Comparison of ENCODE assay signal across 8 cellular contexts in genomic region chr20:45910670-45911485, GRCh38. TPM values are rescaled to one million over a fixed set of nuclear protein-coding genes. Genes with fewer than 3 reads are reported as not detected.
DNase-seq lines count a peak whose midpoint lies in the region; ATAC-seq and TF ChIP-seq lines count a peak whose summit lies in the region.

No MANE protein-coding gene starts in this region.

- no peaks in the 10 kb centered on the region for H3K27me3 Mint-ChIP-seq in chondrocyte (ENCODE audit: low read depth)

- H3K36me3 Mint-ChIP-seq in chondrocyte (ENCODE audit: low read depth) = peaks cover 6% of the 10 kb centered on the region

- TF ChIP-seq CTCF in chondrocyte (IDR thresholded peaks at IDR 0.05) = no peak

- H3K27ac Mint-ChIP-seq in chondrocyte (ENCODE audit: unreplicated experiment) = peak overlapping the region; percentile 94

- DNase-seq in NCI-H2029 (lab: John Stamatoyannopoulos, UW) = peak; percentile 93
- peak; percentile 94 for DNase-seq in activated CD4-positive, CD25-positive, alpha-beta regulatory T cell treated with anti-CD3 and anti-CD28 coated beads, Interleukin-2, amount 50 U/mL, for 72 hours
- peak; percentile 97 for DNase-seq in chondrocyte (ENCODE audit: low spot score)
- peak; percentile 97 for DNase-seq in kidney tubule cell (ENCODE audit: low spot score)
- peak; percentile 93 to 97 for DNase-seq in stimulated activated CD4-positive, alpha-beta T cell treated with anti-CD3 and anti-CD28 coated beads, Interleukin-15, amount 100 ng/mL, for 48 hours (ENCODE audit: low read depth in 2 of 2)
- no peak for DNase-seq in NCI-H1694 treated with DMSO at 0.1 percent for 48 hours (lab: John Stamatoyannopoulos, UW)

- peaks cover 25% of the 10 kb centered on the region for H3K4me1 Mint-ChIP-seq in chondrocyte (ENCODE audit: low read depth)

- peak overlapping the region; percentile 79 for H3K4me3 Mint-ChIP-seq in chondrocyte (ENCODE audit: unreplicated experiment)

- H3K9me3 Mint-ChIP-seq in chondrocyte (ENCODE audit: low read depth) = no peaks in the 10 kb centered on the region

- ATAC-seq in GM18498 (IDR thresholded peaks at IDR 0.05; ENCODE audit: unreplicated experiment) = peak; percentile 92
- peak; percentile 94 for ATAC-seq in HG02798 (IDR thresholded peaks at IDR 0.05; ENCODE audit: poor library complexity, unreplicated experiment)

RNA-seq across cellular contexts. Expression of gene PLTP, which starts 1.1 kb away (rescaled TPM):
- 48.1 to 53.1 TPM (median 48.5 TPM) in 3 replicates for total RNA-seq in chondrocyte

RNA-seq across cellular contexts. Expression of gene CTSA, which starts 19.7 kb away (rescaled TPM):
- total RNA-seq in chondrocyte = 172 to 199 TPM (median 175 TPM) in 3 replicates

RNA-seq across cellular contexts. Expression of gene NEURL2, which starts 19.9 kb away (rescaled TPM):
- 1.8 to 3.0 TPM (median 2.7 TPM) in 3 replicates for total RNA-seq in chondrocyte

RNA-seq across cellular contexts. Expression of gene SPATA25, which starts 23.5 kb away (rescaled TPM):
- total RNA-seq in chondrocyte = 0.49 to 1.4 TPM (median 1.2 TPM) in 3 replicates

RNA-seq across cellular contexts. Expression of gene PCIF1, which starts 23.6 kb away (rescaled TPM):
- 23.5 to 25.7 TPM (median 24.9 TPM) in 3 replicates for total RNA-seq in chondrocyte
